Comparison of ENCODE assay signal across 21 cellular contexts in genomic region chr18:13321923-13322322, GRCh38.
A peak's percentile ranks its signal among the peaks of the same experiment; 100 is the strongest.
DNase-seq lines count a peak whose midpoint lies in the region; ATAC-seq, FAIRE-seq and TF ChIP-seq lines count a peak whose summit lies in the region.
"Had no signal": no experiment of that assay in that cellular context is flagged by ENCODE, and none has a peak within 500 bp of the region (broad histone marks: within the 10 kb centered on the region; RNA-seq: fewer than 3 reads in every experiment).

No MANE protein-coding gene starts in this region.

- CTCF ChIA-PET in HepG2 (lab: Yijun Ruan, JAX; ENCODE audit: low intra/inter-chr PET ratio, low total read pairs) = no interaction called here

- H3K4me3 ChIP-seq in HepG2 (replicated peaks in 1 of 3; ENCODE audit: insufficient read depth in 1 of 3, low read depth in 2 of 3, low read length in 3 of 3) (no peak overlapping the region), right lobe of liver (no peak overlapping the region), adipocyte (ENCODE audit: low read length) (no peak overlapping the region), kidney (ENCODE audit: low read length in 2 of 2) (no peak overlapping the region), WERI-Rb-1 (ENCODE audit: low read depth, low read length) (no peak overlapping the region)

- TF ChIP-seq RAD21 in HepG2 (CRISPR knock-in tag; IDR thresholded peaks at IDR 0.05) = no peak

- no peak for TF ChIP-seq EP300 in HepG2 (IDR thresholded peaks at IDR 0.05; ENCODE audit: low read depth in 2 of 2, low read length in 2 of 2)
- no peak for TF ChIP-seq EP300 in HepG2 (CRISPR knock-in tag; IDR thresholded peaks at IDR 0.05; ENCODE audit: borderline replicate concordance)

- H3K27me3 ChIP-seq in HepG2 (ENCODE audit: control insufficient read depth in 1 of 2, insufficient read depth in 2 of 2, low read length in 2 of 2) (no peaks in the 10 kb centered on the region), right lobe of liver (no peaks in the 10 kb centered on the region), adipocyte (replicated peaks; ENCODE audit: control insufficient read depth, insufficient read depth, low read length) (peaks cover 3% of the 10 kb centered on the region), WERI-Rb-1 (ENCODE audit: insufficient read depth, low read depth, severe bottlenecking) (no peaks in the 10 kb centered on the region)
- H3K27me3 ChIP-seq: BE2C had no signal

- FAIRE-seq in HepG2 (lab: Jason Lieb, UNC) (no peak), endometrium (lab: Jason Lieb, UNC) (peak; percentile 61), kidney (lab: Jason Lieb, UNC) (peak; percentile 27)
- FAIRE-seq: D721Med, GM12892, GM18507, HTR-8/SVneo had no signal

- in situ Hi-C loops in HepG2 (cut with HindIII; ENCODE audit: extremely low pct_ligation_motif_present, low pct_unique_long_range_greater_than_20kb) = no loop called here

- 50% methylated on average over 1 of the region's 1 CpG for WGBS in HepG2 (ENCODE audit: low lambda C conversion rate)
- 33% methylated on average over 1 of the region's 1 CpG for WGBS in right lobe of liver (ENCODE audit: insufficient coverage, low coverage, low lambda C conversion rate, missing lambda C conversion rate)

- H3K9ac ChIP-seq in HepG2 (ENCODE audit: insufficient read depth, low read depth, low read length) = no peak overlapping the region
- no peak overlapping the region for H3K9ac ChIP-seq in adipocyte (ENCODE audit: low read length)
- H3K9ac ChIP-seq in kidney (ENCODE audit: low read length in 2 of 2) = no peak overlapping the region

- intact Hi-C loops in HepG2 (cut with micrococcal nuclease; ENCODE audit: unreplicated experiment) = no loop called here
- intact Hi-C loops in right lobe of liver (cut with DNase I) = no loop called here
- intact Hi-C loops in kidney (cut with DNase I) = no loop called here

- TF ChIP-seq CTCF in HepG2 (CRISPR knock-in tag; IDR thresholded peaks at IDR 0.05) (no peak), right lobe of liver (IDR thresholded peaks at IDR 0.05) (no peak), kidney (IDR thresholded peaks at IDR 0.05; ENCODE audit: borderline replicate concordance, extremely low read depth, insufficient read depth) (no peak), WERI-Rb-1 (IDR thresholded peaks at IDR 0.05; ENCODE audit: low read depth, low read length) (no peak)

- H4K20me1 ChIP-seq in HepG2 (ENCODE audit: insufficient read depth, low read length) = no peaks in the 10 kb centered on the region

- TF ChIP-seq POLR2A in HepG2 (IDR thresholded peaks at IDR 0.05; ENCODE audit: insufficient read depth in 1 of 2, low read depth in 2 of 2, low read length in 2 of 2) (no peak), right lobe of liver (IDR thresholded peaks at IDR 0.05) (no peak)

- H3K36me3 ChIP-seq in HepG2 (replicated peaks in 1 of 2; ENCODE audit: control insufficient read depth in 1 of 2, insufficient read depth in 2 of 2, low read length in 2 of 2) = no peaks in the 10 kb centered on the region
- no peaks in the 10 kb centered on the region for H3K36me3 ChIP-seq in right lobe of liver
- H3K36me3 ChIP-seq in adipocyte (ENCODE audit: control insufficient read depth, insufficient read depth, low read length, severe bottlenecking) = no peaks in the 10 kb centered on the region
- H3K36me3 ChIP-seq in kidney (ENCODE audit: control insufficient read depth in 1 of 2, insufficient read depth in 2 of 2, low read length in 2 of 2) = no peaks in the 10 kb centered on the region
- H3K36me3 ChIP-seq in WERI-Rb-1 = no peaks in the 10 kb centered on the region
- H3K36me3 ChIP-seq: BE2C had no signal

- no peak overlapping the region for H2AFZ ChIP-seq in HepG2 (ENCODE audit: low read length)

- H3K4me1 ChIP-seq in HepG2 (ENCODE audit: insufficient read depth, low read length) (no peaks in the 10 kb centered on the region), right lobe of liver (peaks cover 0 to 9% (median 2%) of the 10 kb centered on the region in 4 donors), adipocyte (ENCODE audit: control insufficient read depth, insufficient read depth, low read length) (no peaks in the 10 kb centered on the region), kidney (ENCODE audit: control insufficient read depth in 1 of 2, insufficient read depth in 1 of 2, low read depth in 1 of 2, low read length in 2 of 2) (peaks cover 0 to 3% of the 10 kb centered on the region in 2 donors)
- H3K4me1 ChIP-seq: BE2C, Caco-2 had no signal

- no peaks in the 10 kb centered on the region for H3K79me2 ChIP-seq in HepG2 (ENCODE audit: insufficient read depth, low read length)

- ATAC-seq in HepG2 = no peak
- no peak for ATAC-seq in right lobe of liver

- POLR2A ChIA-PET in HepG2 (lab: Yijun Ruan, JAX) = no interaction called here

- DNase-seq in HepG2 (ENCODE audit: low spot score) = no peak
- DNase-seq in right lobe of liver = no peak
- DNase-seq in adipocyte (ENCODE audit: low read depth) = peak; percentile 43
- DNase-seq in kidney = no peak
- no peak for DNase-seq in NCI-H2171 treated with DMSO at 0.1 percent for 48 hours (lab: John Stamatoyannopoulos, UW)
- DNase-seq in WERI-Rb-1 = no peak
- DNase-seq in superior temporal gyrus (ENCODE audit: extremely low spot score) = no peak
- DNase-seq: 8988T; BE2C; C1 segment of cervical spinal cord; Caco-2; CD4-positive, alpha-beta T cell; GDM1; GOT3; H9; KG1 had no signal

- H3K9me3 ChIP-seq in HepG2 (ENCODE audit: low read length) (no peaks in the 10 kb centered on the region), right lobe of liver (no peaks in the 10 kb centered on the region), adipocyte (ENCODE audit: control insufficient read depth, low read length) (peaks cover 8% of the 10 kb centered on the region), kidney (ENCODE audit: control insufficient read depth in 1 of 2, low read length in 2 of 2) (no peaks in the 10 kb centered on the region), WERI-Rb-1 (ENCODE audit: severe bottlenecking) (no peaks in the 10 kb centered on the region)
- H3K9me3 ChIP-seq: BE2C, Caco-2 had no signal

- no TSS peak for BruUV-seq in HepG2 (replicated peaks; lab: Mats Ljungman, UMichigan)

- H3K4me2 ChIP-seq in HepG2 (ENCODE audit: low read depth, low read length) = no peak overlapping the region

- H3K27ac ChIP-seq in HepG2 (ENCODE audit: extremely low read length, insufficient read depth, low read length) (no peak overlapping the region), right lobe of liver (no peak overlapping the region), kidney (ENCODE audit: low read depth in 2 of 2, low read length in 2 of 2) (no peak overlapping the region), WERI-Rb-1 (no peak overlapping the region)

TF ChIP-seq in HepG2, 621 proteins besides CTCF, POLR2A, EP300 and RAD21:
- TF ChIP-seq PITX1 (CRISPR knock-in tag; IDR thresholded peaks at IDR 0.05) = no peak
- TF ChIP-seq CEBPB (IDR thresholded peaks at IDR 0.05; ENCODE audit: borderline replicate concordance, low read depth, low read length) = peak; percentile 74
- no peak for TF ChIP-seq SRSF9 (IDR thresholded peaks at IDR 0.05; ENCODE audit: borderline replicate concordance, insufficient read depth, low read depth, low read length, poor library complexity, severe bottlenecking)
